In genomic region chr6:73747293-73747692, GRCh38 we compare ENCODE assay signal across 9 cellular contexts. TPM values are rescaled to one million over a fixed set of nuclear protein-coding genes. Genes with fewer than 3 reads are reported as not detected.
DNase-seq lines count a peak whose midpoint lies in the region; ATAC-seq, FAIRE-seq and TF ChIP-seq lines count a peak whose summit lies in the region.
"Had no signal": no experiment of that assay in that cellular context is flagged by ENCODE, and none has a peak within 500 bp of the region (broad histone marks: within the 10 kb centered on the region; RNA-seq: fewer than 3 reads in every experiment).

No MANE protein-coding gene starts in this region.

- no peak overlapping the region for H3K4me3 Mint-ChIP-seq in activated CD8-positive, alpha-beta T cell treated with anti-CD3 and anti-CD28 coated beads, Interleukin-2, amount 10 ng/mL, durations not matched to agents 7 days and 5 days

- ATAC-seq in GM19463 (IDR thresholded peaks at IDR 0.05; ENCODE audit: unreplicated experiment) (peak; percentile 98), HG03139 (IDR thresholded peaks at IDR 0.05; ENCODE audit: unreplicated experiment) (peak; percentile 99)
- ATAC-seq in activated CD8-positive, alpha-beta T cell treated with anti-CD3 and anti-CD28 coated beads, Interleukin-2, amount 10 ng/mL, durations not matched to agents 7 days and 5 days = peak; percentile 88

- no peak overlapping the region for H3K27ac Mint-ChIP-seq in activated CD8-positive, alpha-beta T cell treated with anti-CD3 and anti-CD28 coated beads, Interleukin-2, amount 10 ng/mL, durations not matched to agents 7 days and 5 days

- DNase-seq in GM10266 (ENCODE audit: extremely low spot score) = peak; percentile 33
- DNase-seq in activated CD8-positive, alpha-beta T cell treated with anti-CD3 and anti-CD28 coated beads, Interleukin-2, amount 10 ng/mL, durations not matched to agents 7 days and 5 days = no peak
- DNase-seq in HTR-8/SVneo (ENCODE audit: insufficient read length, low spot score) = no peak
- no peak for DNase-seq in cerebellar nuclear complex (lab: John Stamatoyannopoulos, UW)
- no peak for DNase-seq in LoVo (ENCODE audit: low spot score)
- no peak for DNase-seq in midbrain (lab: John Stamatoyannopoulos, UW)
- DNase-seq: dorsolateral prefrontal cortex had no signal

- no peaks in the 10 kb centered on the region for H3K9me3 Mint-ChIP-seq in activated CD8-positive, alpha-beta T cell treated with anti-CD3 and anti-CD28 coated beads, Interleukin-2, amount 10 ng/mL, durations not matched to agents 7 days and 5 days (ENCODE audit: insufficient read depth)

- H3K27me3 Mint-ChIP-seq in activated CD8-positive, alpha-beta T cell treated with anti-CD3 and anti-CD28 coated beads, Interleukin-2, amount 10 ng/mL, durations not matched to agents 7 days and 5 days (ENCODE audit: low read depth) = peaks cover 4% of the 10 kb centered on the region

- CTCF ChIA-PET in activated CD8-positive, alpha-beta T cell treated with anti-CD3 and anti-CD28 coated beads, Interleukin-2, amount 10 ng/mL, durations not matched to agents 7 days and 5 days (lab: Charles Lee) = interaction anchor here (1.5 kb wide), 1 partner anchor 14 kb away, joined by 10 read pairs; no protein-coding TSS in a partner anchor

- no peaks in the 10 kb centered on the region for H3K36me3 Mint-ChIP-seq in activated CD8-positive, alpha-beta T cell treated with anti-CD3 and anti-CD28 coated beads, Interleukin-2, amount 10 ng/mL, durations not matched to agents 7 days and 5 days (ENCODE audit: low read depth)

- POLR2A ChIA-PET in activated CD8-positive, alpha-beta T cell treated with anti-CD3 and anti-CD28 coated beads, Interleukin-2, amount 10 ng/mL, durations not matched to agents 7 days and 5 days (lab: Charles Lee) = no interaction called here

- no peak for FAIRE-seq in HTR-8/SVneo (lab: Jason Lieb, UNC)

- TF ChIP-seq CTCF in GM10266 (IDR thresholded peaks at IDR 0.05; ENCODE audit: control insufficient read depth, insufficient read depth, low read depth, missing control alignments) = no peak

- H3K4me1 Mint-ChIP-seq in activated CD8-positive, alpha-beta T cell treated with anti-CD3 and anti-CD28 coated beads, Interleukin-2, amount 10 ng/mL, durations not matched to agents 7 days and 5 days (ENCODE audit: low read depth) = no peaks in the 10 kb centered on the region

RNA-seq across cellular contexts. Expression of gene CD109, which starts 51.3 kb away (rescaled TPM):
- 1 to 10 TPM; 4.4 to 5.0 TPM for total RNA-seq in activated CD8-positive, alpha-beta T cell treated with anti-CD3 and anti-CD28 coated beads, Interleukin-2, amount 10 ng/mL, durations not matched to agents 7 days and 5 days
